In the genomic region with DNA sequence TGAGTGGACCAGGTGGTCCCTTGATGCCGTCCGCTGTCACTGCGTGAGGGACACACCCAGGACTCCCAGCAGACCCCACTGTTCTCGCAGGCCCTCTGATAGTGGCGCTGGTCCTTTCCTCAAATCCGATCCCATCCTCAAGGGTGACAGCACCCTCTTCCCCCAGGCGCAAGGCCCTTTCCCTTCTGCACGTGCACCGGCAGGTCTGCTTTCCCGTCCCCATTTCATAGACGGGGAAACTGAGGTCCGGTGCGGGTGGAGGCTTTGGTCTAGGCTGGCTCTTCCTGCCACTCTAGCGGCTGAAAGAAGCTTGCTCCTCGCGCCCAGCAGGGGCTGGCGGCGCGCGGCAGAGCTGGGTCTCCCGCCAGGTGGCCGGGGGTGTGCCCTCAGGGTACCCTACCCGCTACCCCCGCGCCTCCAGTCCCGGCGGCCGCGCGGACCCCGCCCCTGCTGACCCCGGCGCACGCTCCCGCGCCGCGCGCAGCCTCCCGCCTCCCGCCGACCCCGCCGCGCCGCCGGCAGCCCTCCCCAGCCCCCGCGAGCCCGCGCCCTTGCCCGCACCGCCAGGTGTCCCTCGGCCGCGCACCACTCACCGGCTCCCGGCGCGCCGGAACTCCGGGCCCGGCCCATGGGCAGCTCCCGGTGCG, we compare ENCODE assay signal across 9 cellular contexts. TPM values are rescaled to one million over a fixed set of nuclear protein-coding genes. Genes with fewer than 3 reads are reported as not detected.
DNase-seq lines count a peak whose midpoint lies in the region; ATAC-seq, FAIRE-seq and TF ChIP-seq lines count a peak whose summit lies in the region.
"Had no signal": no experiment of that assay in that cellular context is flagged by ENCODE, and none has a peak within 500 bp of the region (broad histone marks: within the 10 kb centered on the region; RNA-seq: fewer than 3 reads in every experiment).

No MANE protein-coding gene starts in this region.

- POLR2A ChIA-PET in A549 (lab: Yijun Ruan, JAX) = no interaction called here

- no peak for TF ChIP-seq RAD21 in A549 (conservative IDR thresholded peaks at IDR 0.05 in 1 of 2, IDR thresholded peaks at IDR 0.05 in 1 of 2)

- peaks cover 14% of the 10 kb centered on the region for H3K27me3 ChIP-seq in astrocyte (ENCODE audit: insufficient read depth, low read length)
- peaks cover 18% of the 10 kb centered on the region for H3K27me3 ChIP-seq in kidney epithelial cell (ENCODE audit: control insufficient read depth, insufficient read depth, low read length)
- H3K27me3 ChIP-seq in thymus (ENCODE audit: control insufficient read depth, insufficient read depth) = peaks cover 25% of the 10 kb centered on the region

- DNase-seq in A549 (ENCODE audit: low read depth in 1 of 2, low spot score in 1 of 2) (peak; percentile 20 to 61), GM12864 (ENCODE audit: low read depth) (no peak), HuH-7 (ENCODE audit: low spot score) (peak; percentile 75), astrocyte (ENCODE audit: low read depth) (no peak), kidney epithelial cell (ENCODE audit: low read depth) (no peak), H54 (ENCODE audit: insufficient read length, low spot score) (no peak), HCEC 1CT (no peak)

- 17% methylated on average over 13 of the region's 65 CpGs for WGBS in A549 (ENCODE audit: missing lambda C conversion rate)
- WGBS in thymus = 3% methylated on average over 65 of the region's 65 CpGs

- TF ChIP-seq CTCF in A549 (IDR thresholded peaks at IDR 0.05) (no peak), GM12864 (IDR thresholded peaks at IDR 0.05; ENCODE audit: low read depth, low read length, missing control alignments) (peak; percentile 17), astrocyte (IDR thresholded peaks at IDR 0.05; ENCODE audit: insufficient read depth, low read depth, low read length) (no peak), kidney epithelial cell (IDR thresholded peaks at IDR 0.05; ENCODE audit: insufficient read depth, low read length, poor library complexity, severe bottlenecking) (peak; percentile 17)

- H3K27ac Mint-ChIP-seq in astrocyte (ENCODE audit: unreplicated experiment) = peak overlapping the region; percentile 50

- FAIRE-seq in A549 (lab: Jason Lieb, UNC) (no peak), astrocyte (lab: Jason Lieb, UNC) (no peak), H54 (lab: Jason Lieb, UNC) (no peak)
- FAIRE-seq: colon had no signal

- H2AFZ ChIP-seq in astrocyte (ENCODE audit: low read depth, low read length) = peak overlapping the region; percentile 73

- H3K36me3 ChIP-seq in astrocyte (ENCODE audit: insufficient read depth, low read length) (no peaks in the 10 kb centered on the region), kidney epithelial cell (ENCODE audit: control insufficient read depth, insufficient read depth, low read length) (no peaks in the 10 kb centered on the region), thymus (ENCODE audit: control insufficient read depth, insufficient read depth) (no peaks in the 10 kb centered on the region)

- peak overlapping the region; percentile 79 for H3K4me3 Mint-ChIP-seq in astrocyte (ENCODE audit: unreplicated experiment)

- H3K4me1 Mint-ChIP-seq in astrocyte (ENCODE audit: low read depth, unreplicated experiment) = no peaks in the 10 kb centered on the region

- H3K4me3 ChIP-seq in A549 (peak overlapping the region; percentile 61), GM12864 (ENCODE audit: low read depth, low read length) (peak overlapping the region; percentile 28), astrocyte (ENCODE audit: insufficient read depth, low read depth, low read length) (peak overlapping the region; percentile 42), kidney epithelial cell (ENCODE audit: low read depth, low read length) (peak overlapping the region; percentile 30), thymus (ENCODE audit: low read length) (peak overlapping the region; percentile 55)

- H3K9ac ChIP-seq in astrocyte (ENCODE audit: low read length) = no peak overlapping the region

- no peak for TF ChIP-seq EP300 in A549 (IDR thresholded peaks at IDR 0.05)

- no peaks in the 10 kb centered on the region for H4K20me1 ChIP-seq in astrocyte (ENCODE audit: insufficient read depth, low read length)

- peak overlapping the region; percentile 59 to 91 for H3K27ac ChIP-seq in A549
- H3K27ac ChIP-seq in astrocyte (ENCODE audit: low read depth, low read length) = no peak overlapping the region
- no peak overlapping the region for H3K27ac ChIP-seq in thymus (ENCODE audit: low read depth)

- no peaks in the 10 kb centered on the region for H3K79me2 ChIP-seq in astrocyte (ENCODE audit: insufficient read depth, low read length)

- H3K27me3 Mint-ChIP-seq in astrocyte (ENCODE audit: low read depth, unreplicated experiment) = peaks cover 39% of the 10 kb centered on the region

- ATAC-seq in A549 = peak; percentile 76 to 78

- CTCF ChIA-PET in A549 (lab: Yijun Ruan, JAX) = interaction anchor here (0.7 to 5.5 kb wide), 22 partner anchors 9 to 462 kb away, joined by 3 to 32 read pairs (median 4); no protein-coding TSS in a partner anchor

- H3K9me3 ChIP-seq in A549 = no peaks in the 10 kb centered on the region
- H3K9me3 ChIP-seq in astrocyte (ENCODE audit: insufficient read depth, low read depth, low read length) = peaks cover 3% of the 10 kb centered on the region
- H3K9me3 ChIP-seq in thymus (ENCODE audit: control insufficient read depth) = no peaks in the 10 kb centered on the region

- H3K4me1 ChIP-seq in A549 = 0 out of 3 replicates have a peak, but pooled peaks cover 3% of the 10 kb centered on the region
- no peaks in the 10 kb centered on the region for H3K4me1 ChIP-seq in astrocyte (ENCODE audit: insufficient read depth, low read length)
- H3K4me1 ChIP-seq in thymus (ENCODE audit: control insufficient read depth, insufficient read depth, low read length) = peaks cover 3% of the 10 kb centered on the region

- H3K36me3 Mint-ChIP-seq in astrocyte (ENCODE audit: low read depth, unreplicated experiment) = no peaks in the 10 kb centered on the region

- H3K4me2 ChIP-seq in A549 (peak overlapping the region; percentile 90), astrocyte (ENCODE audit: low read length) (peak overlapping the region; percentile 81)

- TF ChIP-seq POLR2A in A549 (IDR thresholded peaks at IDR 0.05; ENCODE audit: low read length) (no peak), H54 (IDR thresholded peaks at IDR 0.05; ENCODE audit: low read depth, low read length) (no peak)

- peaks cover 3% of the 10 kb centered on the region for H3K9me3 Mint-ChIP-seq in astrocyte (ENCODE audit: unreplicated experiment)

TF ChIP-seq in A549, 52 proteins besides CTCF, POLR2A, EP300 and RAD21:
- no peak for TF ChIP-seq REST (IDR thresholded peaks at IDR 0.05)
- no peak for TF ChIP-seq MAZ (IDR thresholded peaks at IDR 0.05; ENCODE audit: borderline replicate concordance, low read depth, low read length)
- TF ChIP-seq, protein P1, sequence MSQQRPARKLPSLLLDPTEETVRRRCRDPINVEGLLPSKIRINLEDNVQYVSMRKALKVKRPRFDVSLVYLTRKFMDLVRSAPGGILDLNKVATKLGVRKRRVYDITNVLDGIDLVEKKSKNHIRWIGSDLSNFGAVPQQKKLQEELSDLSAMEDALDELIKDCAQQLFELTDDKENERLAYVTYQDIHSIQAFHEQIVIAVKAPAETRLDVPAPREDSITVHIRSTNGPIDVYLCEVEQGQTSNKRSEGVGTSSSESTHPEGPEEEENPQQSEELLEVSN (IDR thresholded peaks at IDR 0.05; ENCODE audit: borderline replicate concordance, low read depth) = 0 out of 2 replicates have a peak, but pooled peaks have one; percentile 26
- TF ChIP-seq HEYL (CRISPR knock-in tag; IDR thresholded peaks at IDR 0.05) = no peak
- TF ChIP-seq KDM1A (IDR thresholded peaks at IDR 0.05; ENCODE audit: low read depth) = peak; percentile 53; the same call in 1 of the 2 replicates
- peak; percentile 17; the same call in 1 of the 2 replicates for TF ChIP-seq MAX (IDR thresholded peaks at IDR 0.05)

RNA-seq across cellular contexts. Expression of gene RASGEF1C, which starts 0.5 kb away (rescaled TPM):
- polyA plus RNA-seq in A549 (2011; rRNA removed) = 0.16 TPM in 1 of 2 replicates, not detected in the other
- polyA plus RNA-seq in A549 (2012; cell fraction: cytosol; rRNA removed) = 0.03 and 0.05 TPM in 2 replicates
- polyA plus RNA-seq in A549 (2012; cell fraction: nucleus; rRNA removed) = 0.08 and 0.09 TPM in 2 replicates
- 0.12 to 0.24 TPM (median 0.12 TPM) in 3 replicates for polyA plus RNA-seq in A549 (2017; fragmentation: RNase III; extraction: RNeasy Plus Mini Kit Qiagen cat#74134 plus additional on column Dnase treatment)
- polyA minus RNA-seq in A549 (2011; rRNA and poly(A)+ RNA removed) = not detected in 2 replicates
- total RNA-seq in astrocyte = 0.22 and 0.41 TPM in 2 replicates
- total RNA-seq in kidney epithelial cell = 0.13 TPM in 1 of 2 replicates, not detected in the other
- polyA plus RNA-seq in thymus = 0.11 TPM

Comparison
In these comparisons a context has a peak if more than half of its experiments do, and no peak if none do; other contexts are left out.
1. DNase-seq: peak in A549 (2 of 2) and HuH-7 (single experiment); none in GM12864 (single experiment), astrocyte (single experiment), kidney epithelial cell (single experiment), H54 (single experiment) and HCEC 1CT (single experiment).
2. H3K27ac ChIP-seq: peak in A549 (2 of 2); none in astrocyte (single experiment) and thymus (single experiment).
3. CTCF ChIP-seq: peak in GM12864 (single experiment) and kidney epithelial cell (single experiment); none in A549 (single experiment) and astrocyte (single experiment).
4. Peak in every context shown above with its lines, with median percentiles within 50 percentile points of each other: H3K4me3 ChIP-seq.